8 cellular contexts compared by ENCODE assay signal in the genomic region with DNA sequence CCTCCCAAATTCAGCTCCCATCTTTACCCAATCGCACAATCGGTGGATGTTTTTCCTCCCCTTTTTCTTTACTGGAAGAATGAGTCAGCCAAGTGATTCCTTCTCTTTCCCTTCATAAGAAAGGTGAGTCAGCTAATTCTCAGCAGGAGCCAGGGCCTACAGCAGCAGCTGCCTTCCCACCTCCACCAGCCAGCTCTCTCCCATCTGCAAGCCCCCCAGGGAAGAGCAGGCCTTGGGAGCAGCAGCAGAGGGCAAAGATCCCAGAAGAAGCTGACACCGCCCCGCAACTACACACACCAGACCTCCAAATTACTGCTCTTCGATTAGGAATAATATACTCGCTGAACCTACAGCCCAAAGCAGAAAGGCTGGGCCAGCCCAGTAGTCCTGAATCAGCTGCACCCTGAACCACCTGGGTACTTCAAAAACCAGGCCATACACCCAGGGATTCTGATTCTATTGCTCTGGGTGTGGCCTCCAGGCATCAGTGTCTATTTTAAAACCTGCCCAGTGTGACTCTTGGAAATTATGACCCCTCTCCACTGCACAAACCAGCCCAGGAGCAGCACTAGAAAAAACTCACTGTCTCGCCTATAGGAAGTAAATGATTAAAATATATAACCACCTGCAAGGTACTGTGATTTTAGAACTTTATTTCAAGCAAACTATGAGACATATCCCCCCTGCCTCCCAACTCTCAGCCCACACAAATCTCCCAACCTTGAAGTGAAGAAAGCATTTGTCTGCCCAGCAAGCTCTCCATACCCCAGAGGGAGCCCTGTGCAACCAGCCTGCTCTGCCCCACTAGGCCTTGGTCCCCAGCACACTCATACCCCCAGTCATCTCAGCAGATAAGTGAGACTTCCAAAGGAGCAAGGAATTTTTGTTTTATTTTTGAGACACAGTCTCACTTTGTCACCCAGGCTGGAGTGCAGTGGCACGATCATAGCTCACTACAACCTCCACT. TPM values are rescaled to one million over a fixed set of nuclear protein-coding genes. Genes with fewer than 3 reads are reported as not detected.
DNase-seq lines count a peak whose midpoint lies in the region; ATAC-seq and TF ChIP-seq lines count a peak whose summit lies in the region.
"Had no signal": no experiment of that assay in that cellular context is flagged by ENCODE, and none has a peak within 500 bp of the region (broad histone marks: within the 10 kb centered on the region; RNA-seq: fewer than 3 reads in every experiment).

No MANE protein-coding gene starts in this region.

- ATAC-seq in lower lobe of right lung = no peak

- H3K9ac ChIP-seq in skeletal muscle satellite cell (ENCODE audit: low read depth, low read length) = peak overlapping the region; percentile 40

- H3K27me3 ChIP-seq in SJCRH30 (no peaks in the 10 kb centered on the region), skeletal muscle satellite cell (ENCODE audit: control insufficient read depth, insufficient read depth, low read length) (no peaks in the 10 kb centered on the region), lower lobe of right lung (ENCODE audit: low read depth) (no peaks in the 10 kb centered on the region)
- H3K27me3 ChIP-seq: tibial artery had no signal

- no peaks in the 10 kb centered on the region for H3K9me3 ChIP-seq in SJCRH30 (replicated peaks)
- no peaks in the 10 kb centered on the region for H3K9me3 ChIP-seq in skeletal muscle satellite cell (replicated peaks; ENCODE audit: low read length)
- no peaks in the 10 kb centered on the region for H3K9me3 ChIP-seq in lower lobe of right lung
- H3K9me3 ChIP-seq: tibial artery had no signal

- H3K27ac ChIP-seq in SJCRH30 (peak overlapping the region; percentile 46), lower lobe of right lung (no peak overlapping the region)
- H3K27ac ChIP-seq: tibial artery had no signal

- intact Hi-C loops in lower lobe of right lung (cut with DNase I) = no loop called here

- H3K4me3 ChIP-seq in SJCRH30 = no peak overlapping the region
- no peak overlapping the region for H3K4me3 ChIP-seq in fibroblast of pulmonary artery (replicated peaks; ENCODE audit: low read depth, low read length)
- H3K4me3 ChIP-seq in skeletal muscle satellite cell (ENCODE audit: low read length) = peak overlapping the region; percentile 10
- no peak overlapping the region for H3K4me3 ChIP-seq in lower lobe of right lung
- H3K4me3 ChIP-seq: tibial artery had no signal

- H3K4me2 ChIP-seq in skeletal muscle satellite cell (ENCODE audit: low read length) = peak overlapping the region; percentile 57

- H3K36me3 ChIP-seq in SJCRH30 (peaks cover 3% of the 10 kb centered on the region; the same call in 1 of the 2 replicates), skeletal muscle satellite cell (ENCODE audit: insufficient read depth, low read length) (no peaks in the 10 kb centered on the region), lower lobe of right lung (no peaks in the 10 kb centered on the region)

- H3K4me1 ChIP-seq in SJCRH30 (peaks cover 12% of the 10 kb centered on the region), skeletal muscle satellite cell (ENCODE audit: control insufficient read depth, insufficient read depth, low read length) (peaks cover 27% of the 10 kb centered on the region), lower lobe of right lung (peaks cover 8% of the 10 kb centered on the region)

- TF ChIP-seq CTCF in fibroblast of pulmonary artery (IDR thresholded peaks at IDR 0.05; ENCODE audit: low read length, missing control alignments) (no peak), lower lobe of right lung (IDR thresholded peaks at IDR 0.05) (no peak)

- DNase-seq in HCEC 1CT (peak; percentile 78), SJCRH30 (peak; percentile 48 to 55), fibroblast of pulmonary artery (ENCODE audit: low read depth) (peak; percentile 78), midbrain (lab: John Stamatoyannopoulos, UW) (no peak), OCI-M2 (lab: John Stamatoyannopoulos, UW; ENCODE audit: unreplicated experiment) (no peak), lower lobe of right lung (no peak)
- DNase-seq: tibial artery had no signal

RNA-seq across cellular contexts. Expression of a gene that starts 7.3 kb away (rescaled TPM):
- 17.0 and 20.5 TPM in 2 replicates for total RNA-seq in SJCRH30 (2014; rRNA removed; shearing (Covaris generic))
- total RNA-seq in skeletal muscle satellite cell (2012; rRNA removed) = 5.6 and 7.4 TPM in 2 replicates
- total RNA-seq in lower lobe of right lung = 15.4 TPM

RNA-seq across cellular contexts. Expression of a gene that starts 48.6 kb away (rescaled TPM):
- total RNA-seq in SJCRH30 (2014; rRNA removed; shearing (Covaris generic)) = 7.9 and 8.1 TPM in 2 replicates
- 37.3 and 47.6 TPM in 2 replicates for total RNA-seq in skeletal muscle satellite cell (2012; rRNA removed)
- 20.6 TPM for total RNA-seq in lower lobe of right lung

Comparison
In these comparisons a context has a peak if more than half of its experiments do, and no peak if none do; other contexts are left out.
1. DNase-seq: peak in HCEC 1CT (single experiment), SJCRH30 (2 of 2) and fibroblast of pulmonary artery (single experiment); none in midbrain (single experiment), OCI-M2 (single experiment) and lower lobe of right lung (single experiment).